Comparison of ENCODE assay signal across 20 cellular contexts in the genomic region with DNA sequence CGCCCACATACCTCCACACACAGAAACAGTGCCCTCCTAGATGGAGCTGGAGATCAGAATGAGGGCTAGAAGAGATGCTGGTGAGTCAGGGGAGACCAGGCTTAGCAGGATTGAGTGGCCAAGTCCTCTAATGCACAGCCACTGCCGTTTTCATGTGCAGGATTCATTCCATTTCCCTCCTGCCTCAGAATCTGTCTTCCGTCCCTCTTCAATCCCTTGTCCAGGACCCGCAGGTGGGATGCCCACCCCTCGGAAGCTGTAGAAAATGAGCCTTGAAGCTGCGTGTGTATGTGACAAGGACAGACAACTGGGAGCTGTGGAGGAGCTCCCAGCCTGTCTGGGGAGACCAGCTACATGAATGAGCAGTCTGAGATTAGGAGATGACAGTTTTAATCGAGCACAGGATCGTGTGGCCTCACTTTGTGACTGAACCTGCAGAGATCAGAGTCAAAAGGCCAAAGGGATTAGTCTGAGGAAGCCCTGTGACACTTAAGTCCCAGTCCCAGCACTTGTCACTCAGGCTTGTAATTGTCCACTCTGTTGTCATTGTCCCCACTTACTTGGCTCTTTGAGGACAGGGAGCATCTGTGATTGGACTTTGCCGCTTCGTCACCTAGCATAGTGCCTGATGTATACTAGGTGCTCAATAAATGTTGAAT. TPM values are rescaled to one million over a fixed set of nuclear protein-coding genes. Genes with fewer than 3 reads are reported as not detected.
DNase-seq lines count a peak whose midpoint lies in the region; ATAC-seq, FAIRE-seq and TF ChIP-seq lines count a peak whose summit lies in the region.
"Had no signal": no experiment of that assay in that cellular context is flagged by ENCODE, and none has a peak within 500 bp of the region (broad histone marks: within the 10 kb centered on the region; RNA-seq: fewer than 3 reads in every experiment).

No MANE protein-coding gene starts in this region.

- H3K4me3 ChIP-seq in WERI-Rb-1 (ENCODE audit: low read depth, low read length), result peak overlapping the region; percentile 19
- no peak overlapping the region for H3K4me3 ChIP-seq in H1 (ENCODE audit: extremely low read depth in 1 of 4, insufficient read depth in 2 of 4, low read depth in 3 of 4, low read length in 4 of 4)
- no peak overlapping the region for H3K4me3 ChIP-seq in dorsolateral prefrontal cortex
- H3K4me3 ChIP-seq: A549 had no signal

- H2BK5ac ChIP-seq in H1 (ENCODE audit: low read depth, low read length), result no peak overlapping the region; the same call in 1 of the 2 replicates

- H3K18ac ChIP-seq in H1 (ENCODE audit: extremely low read depth, low read length), result no peak overlapping the region

- no peak for TF ChIP-seq EP300 in H1 (IDR thresholded peaks at IDR 0.05; ENCODE audit: borderline replicate concordance in 1 of 2, low read depth in 2 of 2, low read length in 2 of 2)

- peaks cover 5% of the 10 kb centered on the region; the same call in 1 of the 2 replicates for H3K23me2 ChIP-seq in H1 (ENCODE audit: low read depth, low read length)

- H4K91ac ChIP-seq in H1 (replicated peaks; ENCODE audit: insufficient read length, low read length), result no peak overlapping the region

- no peaks in the 10 kb centered on the region for H4K20me1 ChIP-seq in H1 (replicated peaks in 1 of 2; ENCODE audit: control insufficient read depth in 1 of 2, insufficient read depth in 2 of 2, low read length in 2 of 2)

- no peaks in the 10 kb centered on the region for H3K79me2 ChIP-seq in H1 (ENCODE audit: control insufficient read depth in 1 of 2, insufficient read depth in 2 of 2, low read length in 2 of 2)

- peak overlapping the region; percentile 9 for H3K4me3 Mint-ChIP-seq in progenitor cell of endocrine pancreas (ENCODE audit: low read depth)
- H3K4me3 Mint-ChIP-seq: CD4-positive, CD25-positive, alpha-beta regulatory T cell; IgD-negative memory B cell had no signal

- no peaks in the 10 kb centered on the region for H3K27me3 ChIP-seq in WERI-Rb-1 (ENCODE audit: insufficient read depth, low read depth, severe bottlenecking)
- H3K27me3 ChIP-seq in H1 (replicated peaks in 1 of 4; ENCODE audit: control insufficient read depth in 3 of 4, extremely low read depth in 1 of 4, insufficient read depth in 3 of 4, low read length in 3 of 4), result peaks cover 2 to 10% (median 8%) of the 10 kb centered on the region in 4 experiments; a peak in 6 of 7 replicates
- peaks cover 0 to 46% (median 23%) of the 10 kb centered on the region in 45 donors for H3K27me3 ChIP-seq in dorsolateral prefrontal cortex

- H3K4me2 ChIP-seq in H1 (ENCODE audit: insufficient read depth in 1 of 2, low read depth in 2 of 2, low read length in 2 of 2), result no peak overlapping the region; a peak in 1 of 4 replicates
- H3K4me2 ChIP-seq: KMS-11 had no signal

- DNase-seq in D721Med (ENCODE audit: insufficient read length, low spot score) (no peak), WERI-Rb-1 (peak; percentile 92), H1 (ENCODE audit: low read depth in 1 of 2, low spot score in 2 of 2) (no peak), progenitor cell of endocrine pancreas (ENCODE audit: low spot score, unreplicated experiment) (no peak), NCI-H510A (lab: John Stamatoyannopoulos, UW) (no peak), dorsolateral prefrontal cortex (no peak)
- DNase-seq in activated effector memory CD4-positive, alpha-beta T cell treated with Interleukin-2 at 50 U/mL for 16 hours, result no peak
- DNase-seq: CD4-positive, CD25-positive, alpha-beta regulatory T cell; DMS 273 treated with DMSO at 0.1 percent for 48 hours; EL had no signal

- H2BK15ac ChIP-seq in H1 (ENCODE audit: low read length), result 0 out of 2 replicates have a peak overlapping the region, but pooled peaks have one; percentile 41

- no peak overlapping the region for H3K23ac ChIP-seq in H1 (ENCODE audit: insufficient read length)

- H3K9me3 Mint-ChIP-seq in progenitor cell of endocrine pancreas (ENCODE audit: low read depth), result no peaks in the 10 kb centered on the region

- H3K4me1 ChIP-seq in H1 (replicated peaks in 1 of 4; ENCODE audit: control insufficient read depth in 3 of 4, insufficient read depth in 4 of 4, low read length in 3 of 4), result peaks cover 0 to 3% (median 1%) of the 10 kb centered on the region in 4 experiments; a peak in 5 of 7 replicates

- POLR2A ChIA-PET in H1 (lab: Charles Lee; ENCODE audit: partially characterized antibody), result interaction anchor here (1.0 to 1.7 kb wide), 5 partner anchors 8 to 30 kb away, joined by 3 to 6 read pairs (median 5); no protein-coding TSS in a partner anchor

- peaks cover 6% of the 10 kb centered on the region for H3K4me1 Mint-ChIP-seq in progenitor cell of endocrine pancreas (ENCODE audit: low read depth)

- H3K27ac Mint-ChIP-seq in progenitor cell of endocrine pancreas, result no peak overlapping the region
- H3K27ac Mint-ChIP-seq: CD4-positive, CD25-positive, alpha-beta regulatory T cell; IgD-negative memory B cell had no signal

- TF ChIP-seq CTCF in D721Med (IDR thresholded peaks at IDR 0.05; ENCODE audit: insufficient read depth, missing control alignments) (no peak), WERI-Rb-1 (IDR thresholded peaks at IDR 0.05; ENCODE audit: low read depth, low read length) (no peak), H1 (IDR thresholded peaks at IDR 0.05; ENCODE audit: control extremely low read depth in 1 of 3, insufficient read depth in 1 of 3, low read depth in 1 of 3, low read length in 3 of 3) (no peak), progenitor cell of endocrine pancreas (IDR thresholded peaks at IDR 0.05; ENCODE audit: unreplicated experiment) (no peak), dorsolateral prefrontal cortex (IDR thresholded peaks at IDR 0.05 in 54 of 56, conservative IDR thresholded peaks at IDR 0.05 in 2 of 56; ENCODE audit: low read depth in 1 of 56, partially characterized antibody in 56 of 56) (no peak)

- H2BK12ac ChIP-seq in H1 (ENCODE audit: low read depth, low read length), result no peak overlapping the region

- FAIRE-seq in D721Med (lab: Jason Lieb, UNC), result peak; percentile 25
- FAIRE-seq in H1 (lab: Jason Lieb, UNC), result no peak
- FAIRE-seq: A549, G401.6, GM12891, H54 had no signal

- intact Hi-C loops in dorsolateral prefrontal cortex (cut with DNase I), result no loop called here

- H3K36me3 Mint-ChIP-seq in progenitor cell of endocrine pancreas (ENCODE audit: insufficient read depth), result no peaks in the 10 kb centered on the region
- H3K36me3 Mint-ChIP-seq: IgD-negative memory B cell had no signal

- no peak overlapping the region for H2BK20ac ChIP-seq in H1 (ENCODE audit: low read length)

- H3K56ac ChIP-seq in H1 (replicated peaks; ENCODE audit: insufficient read length, low read depth, low read length), result no peak overlapping the region

- H3K4ac ChIP-seq in H1 (replicated peaks; ENCODE audit: insufficient read length, low read depth, low read length), result no peak overlapping the region

- H4K5ac ChIP-seq in H1 (ENCODE audit: insufficient read length, low read depth, low read length), result no peak overlapping the region

- H3K14ac ChIP-seq in H1 (ENCODE audit: insufficient read length), result no peak overlapping the region

- WGBS in H1 (ENCODE audit: extremely low coverage in 1 of 2, insufficient coverage in 1 of 2, insufficient read length in 1 of 2, insufficient replicate concordance in 2 of 2, low coverage in 1 of 2, low lambda C conversion rate in 2 of 2, missing lambda C conversion rate in 1 of 2), 2 experiments, result 87% methylated on average over 10 of the region's 10 CpGs; no CpG with 5 or more reads in 1 of the 2 experiments

- no peak for TF ChIP-seq POLR2A in H1 (IDR thresholded peaks at IDR 0.05; ENCODE audit: control extremely low read depth in 1 of 2, low read depth in 2 of 2, low read length in 2 of 2)

- no peak for TF ChIP-seq RAD21 in H1 (IDR thresholded peaks at IDR 0.05 in 1 of 2, conservative IDR thresholded peaks at IDR 0.05 in 1 of 2; ENCODE audit: low read depth in 2 of 2, low read length in 2 of 2)

- H2BK120ac ChIP-seq in H1 (replicated peaks; ENCODE audit: low read depth, low read length), result no peak overlapping the region

- peak overlapping the region; percentile 63 for H3K27ac ChIP-seq in WERI-Rb-1
- H3K27ac ChIP-seq in H1 (ENCODE audit: low read depth, low read length), result no peak overlapping the region
- no peak overlapping the region for H3K27ac ChIP-seq in dorsolateral prefrontal cortex
- H3K27ac ChIP-seq: KMS-11 had no signal

- no peaks in the 10 kb centered on the region for H3K79me1 ChIP-seq in H1 (ENCODE audit: low read depth, low read length)

- H2AK5ac ChIP-seq in H1 (ENCODE audit: low read depth, low read length), result no peak overlapping the region

- CTCF ChIA-PET in H1 (lab: Charles Lee; ENCODE audit: partially characterized antibody), result interaction anchor here (0.9 to 14.5 kb wide), 13 partner anchors 9 to 504 kb away, joined by 3 to 249 read pairs (median 16); partner anchors contain the start of gene LGR6

- H3K36me3 ChIP-seq in WERI-Rb-1 (peaks cover 3% of the 10 kb centered on the region; the same call in 1 of the 2 replicates), H1 (ENCODE audit: control insufficient read depth in 2 of 4, insufficient read depth in 4 of 4, low read length in 3 of 4) (no peaks in the 10 kb centered on the region)

- H3K27me3 Mint-ChIP-seq in progenitor cell of endocrine pancreas, result peaks cover 71% of the 10 kb centered on the region

- H2AFZ ChIP-seq in H1 (ENCODE audit: low read length), result no peak overlapping the region

- no peak for ATAC-seq in GM21447 (IDR thresholded peaks at IDR 0.05; ENCODE audit: unreplicated experiment)
- ATAC-seq: A549, HCT116 had no signal

- H3K9ac ChIP-seq in H1 (replicated peaks in 1 of 4; ENCODE audit: extremely low read depth in 1 of 4, low read depth in 3 of 4, low read length in 3 of 4), result no peak overlapping the region; a peak in 1 of 7 replicates
- H3K9ac ChIP-seq: KMS-11 had no signal

- H4K8ac ChIP-seq in H1 (ENCODE audit: extremely low read depth, insufficient read depth, low read length), result no peak overlapping the region

- H3K9me3 ChIP-seq in WERI-Rb-1 (ENCODE audit: severe bottlenecking) (no peaks in the 10 kb centered on the region), H1 (ENCODE audit: insufficient read depth in 2 of 2, low read depth in 1 of 2, low read length in 1 of 2) (no peaks in the 10 kb centered on the region)
- H3K9me3 ChIP-seq: A549 had no signal

RNA-seq across cellular contexts. Expression of gene LGR6, which starts 22.0 kb away (rescaled TPM):
- 0.50 and 1.1 TPM in 2 replicates for total RNA-seq in H1 (2021; fragmentation: NEBNext Ultra II Directional; extraction: Animal tissue kit (Norgen Biotek cat#: 25700))
- polyA plus RNA-seq in H1 (2011; rRNA removed), result 1.0 and 1.3 TPM in 2 replicates
- polyA plus RNA-seq in H1 (2011; cell fraction: cytosol; rRNA removed), result 0.56 TPM
- 1.6 TPM for polyA plus RNA-seq in H1 (2011; cell fraction: nucleus; rRNA removed)
- polyA plus RNA-seq in H1 (2012, experiment 1 of 2), result 0.36 to 1.2 TPM (median 0.82 TPM) in 4 replicates
- 0.59 TPM for polyA plus RNA-seq in H1 (2012, experiment 2 of 2)
- polyA plus RNA-seq in H1 (2013, experiment 1 of 2), result 1.0 TPM
- polyA plus RNA-seq in H1 (2013, experiment 2 of 2), result 1.0 TPM
- polyA minus RNA-seq in H1 (2011; rRNA and poly(A)+ RNA removed), result 0.66 and 0.91 TPM in 2 replicates
- 2.3 TPM for polyA minus RNA-seq in H1 (2011; cell fraction: cytosol; rRNA and poly(A)+ RNA removed)
- 1.7 TPM for polyA minus RNA-seq in H1 (2011; cell fraction: nucleus; rRNA and poly(A)+ RNA removed)
- total RNA-seq in progenitor cell of endocrine pancreas (0.47 and 0.50 TPM in 2 replicates), dorsolateral prefrontal cortex (1 to 10 TPM in 26 of 120 experiments, under 1 TPM in 85, not detected in 9; 0.12 to 4.0 (median 0.62) TPM)
- total RNA-seq: HT1080 had no signal
- polyA plus RNA-seq: BJ, IgD-negative memory B cell had no signal

RNA-seq across cellular contexts. Expression of gene PTPN7, which starts 55.2 kb away (rescaled TPM):
- total RNA-seq in H1 (2021; fragmentation: NEBNext Ultra II Directional; extraction: Animal tissue kit (Norgen Biotek cat#: 25700)), result not detected in 2 replicates
- 0.20 TPM in 2 replicates for polyA plus RNA-seq in H1 (2011; rRNA removed)
- polyA plus RNA-seq in H1 (2011; cell fraction: cytosol; rRNA removed), result 0.31 TPM
- polyA plus RNA-seq in H1 (2011; cell fraction: nucleus; rRNA removed), result 0.46 TPM
- polyA plus RNA-seq in H1 (2012, experiment 1 of 2), result 0.11 to 0.37 TPM (median 0.14 TPM) in 3 of 4 replicates, not detected in the other
- 0.13 TPM for polyA plus RNA-seq in H1 (2012, experiment 2 of 2)
- 0.12 TPM for polyA plus RNA-seq in H1 (2013, experiment 1 of 2)
- polyA plus RNA-seq in H1 (2013, experiment 2 of 2), result 0.11 TPM
- polyA minus RNA-seq in H1 (2011; rRNA and poly(A)+ RNA removed), result 0.10 TPM in 1 of 2 replicates, not detected in the other
- polyA minus RNA-seq in H1 (2011; cell fraction: cytosol; rRNA and poly(A)+ RNA removed), result not detected
- polyA minus RNA-seq in H1 (2011; cell fraction: nucleus; rRNA and poly(A)+ RNA removed), result not detected
- total RNA-seq in progenitor cell of endocrine pancreas, result not detected in 2 replicates
- total RNA-seq in dorsolateral prefrontal cortex, result 1 to 10 TPM in 52 of 120 experiments, under 1 TPM in 48, not detected in 20; 0.16 to 4.1 (median 1.0) TPM
- total RNA-seq: HT1080 had no signal
- polyA plus RNA-seq: BJ had no signal
